ENCODE assay signal across 18 cellular contexts in genomic region chr1:33893147-33893830, GRCh38. TPM values are rescaled to one million over a fixed set of nuclear protein-coding genes. Genes with fewer than 3 reads are reported as not detected.
DNase-seq lines count a peak whose midpoint lies in the region; ATAC-seq and TF ChIP-seq lines count a peak whose summit lies in the region.
"Had no signal": no experiment of that assay in that cellular context is flagged by ENCODE, and none has a peak within 500 bp of the region (broad histone marks: within the 10 kb centered on the region; RNA-seq: fewer than 3 reads in every experiment).

No MANE protein-coding gene starts in this region.

- no peaks in the 10 kb centered on the region for H3K36me3 Mint-ChIP-seq in activated T-cell treated with anti-CD3 and anti-CD28 coated beads, Interleukin-2, amount 50 U/mL, for 24 hours (ENCODE audit: low read depth)

- H3K27me3 ChIP-seq in ectodermal cell (ENCODE audit: control insufficient read depth, insufficient read depth, low read length, poor library complexity, severe bottlenecking) (no peaks in the 10 kb centered on the region), gastrocnemius medialis (no peaks in the 10 kb centered on the region)
- H3K27me3 ChIP-seq: ovary had no signal

- no peak overlapping the region for H3K4me3 Mint-ChIP-seq in activated T-cell treated with anti-CD3 and anti-CD28 coated beads, Interleukin-2, amount 50 U/mL, for 24 hours
- H3K4me3 Mint-ChIP-seq: activated CD8-positive, alpha-beta T cell treated with anti-CD3 and anti-CD28 coated beads, Interleukin-2, amount 10 ng/mL, durations not matched to agents 7 days and 5 days; activated naive CD4-positive, alpha-beta T cell treated with anti-CD3 and anti-CD28 coated beads for 36 hours; dendritic cell treated with granulocyte-macrophage colony-stimulating factor and Interleukin-4, amounts not matched to agents 40 ng/mL and 50 ng/mL, for 4 days; H9 had no signal

- no peaks in the 10 kb centered on the region for H3K4me1 Mint-ChIP-seq in activated T-cell treated with anti-CD3 and anti-CD28 coated beads, Interleukin-2, amount 50 U/mL, for 24 hours (ENCODE audit: low read depth)

- no peak overlapping the region for H3K27ac Mint-ChIP-seq in activated T-cell treated with anti-CD3 and anti-CD28 coated beads, Interleukin-2, amount 50 U/mL, for 24 hours
- H3K27ac Mint-ChIP-seq: activated CD8-positive, alpha-beta T cell treated with anti-CD3 and anti-CD28 coated beads, Interleukin-2, amount 10 ng/mL, durations not matched to agents 7 days and 5 days; activated naive CD4-positive, alpha-beta T cell treated with anti-CD3 and anti-CD28 coated beads for 36 hours; dendritic cell treated with granulocyte-macrophage colony-stimulating factor and Interleukin-4, amounts not matched to agents 40 ng/mL and 50 ng/mL, for 4 days had no signal

- intact Hi-C loops in gastrocnemius medialis (cut with DNase I; ENCODE audit: low total_unique reads), result no loop called here

- H3K27me3 Mint-ChIP-seq in activated T-cell treated with anti-CD3 and anti-CD28 coated beads, Interleukin-2, amount 50 U/mL, for 24 hours, result peaks cover 16% of the 10 kb centered on the region

- no peak for TF ChIP-seq POLR2A in gastrocnemius medialis (IDR thresholded peaks at IDR 0.05)

- no peak overlapping the region for H3K4me3 ChIP-seq in ectodermal cell (ENCODE audit: insufficient read depth, low read depth, low read length)
- no peak overlapping the region for H3K4me3 ChIP-seq in gastrocnemius medialis
- H3K4me3 ChIP-seq: ovary had no signal

- DNase-seq in GM03348 (ENCODE audit: low spot score) (peak; percentile 85), inferior parietal cortex (ENCODE audit: extremely low spot score) (peak; percentile 59), gastrocnemius medialis (no peak), dermis blood vessel endothelial cell (no peak), NCI-H1694 (lab: John Stamatoyannopoulos, UW) (no peak)
- no peak for DNase-seq in activated T-cell treated with anti-CD3 and anti-CD28 coated beads, Interleukin-2, amount 50 U/mL, for 24 hours
- DNase-seq: activated CD8-positive, alpha-beta T cell treated with anti-CD3 and anti-CD28 coated beads, Interleukin-2, amount 10 ng/mL, durations not matched to agents 7 days and 5 days; activated naive CD4-positive, alpha-beta T cell treated with anti-CD3 and anti-CD28 coated beads for 36 hours; H9; NCI-H1092 treated with DMSO at 0.1 percent for 48 hours; NCI-H510A; ovary; stimulated activated CD4-positive, alpha-beta T cell treated with anti-CD3 and anti-CD28 coated beads, Interleukin-2, amount 100 ng/mL, for 24 hours had no signal

- TF ChIP-seq CTCF in gastrocnemius medialis (IDR thresholded peaks at IDR 0.05 in 4 of 5, conservative IDR thresholded peaks at IDR 0.05 in 1 of 5), result no peak

- 67 to 78% methylated on average over 3 of the region's 3 CpGs for WGBS in ectodermal cell, 2 experiments

- peaks cover 15% of the 10 kb centered on the region for H3K4me1 ChIP-seq in ectodermal cell (ENCODE audit: control insufficient read depth, insufficient read depth, low read length)
- no peaks in the 10 kb centered on the region for H3K4me1 ChIP-seq in gastrocnemius medialis

- H3K36me3 ChIP-seq in ectodermal cell (ENCODE audit: control insufficient read depth, insufficient read depth, low read length), result no peaks in the 10 kb centered on the region
- no peaks in the 10 kb centered on the region for H3K36me3 ChIP-seq in gastrocnemius medialis
- H3K36me3 ChIP-seq: ovary had no signal

- ATAC-seq in gastrocnemius medialis, result peak; percentile 65 to 75
- no peak for ATAC-seq in HG02763 (IDR thresholded peaks at IDR 0.05; ENCODE audit: unreplicated experiment)
- ATAC-seq: activated CD8-positive, alpha-beta T cell treated with anti-CD3 and anti-CD28 coated beads, Interleukin-2, amount 10 ng/mL, durations not matched to agents 7 days and 5 days; left lobe of liver had no signal

- H3K9me3 Mint-ChIP-seq in activated T-cell treated with anti-CD3 and anti-CD28 coated beads, Interleukin-2, amount 50 U/mL, for 24 hours, result no peaks in the 10 kb centered on the region
- H3K9me3 Mint-ChIP-seq: dendritic cell treated with granulocyte-macrophage colony-stimulating factor and Interleukin-4, amounts not matched to agents 40 ng/mL and 50 ng/mL, for 4 days had no signal

- peak overlapping the region; percentile 12 for H3K27ac ChIP-seq in ectodermal cell (ENCODE audit: insufficient read depth, low read depth, low read length, poor library complexity, severe bottlenecking)
- peak overlapping the region in 2 of 4 donors; percentile 8 to 18 for H3K27ac ChIP-seq in gastrocnemius medialis
- H3K27ac ChIP-seq: C4-2B, ovary had no signal

- H3K9me3 ChIP-seq in ectodermal cell (ENCODE audit: control insufficient read depth, low read length) (no peaks in the 10 kb centered on the region), gastrocnemius medialis (no peaks in the 10 kb centered on the region)
- H3K9me3 ChIP-seq: ovary had no signal

- in situ Hi-C loops in gastrocnemius medialis (cut with MboI; ENCODE audit: low sequenced_read_pairs in 4 of 4), result no loop called here

RNA-seq across cellular contexts. Expression of gene HMGB4, which starts 29.4 kb away (rescaled TPM):
- polyA plus RNA-seq in ectodermal cell (2013, experiment 1 of 4), result not detected
- not detected for polyA plus RNA-seq in ectodermal cell (2013, experiment 2 of 4)
- polyA plus RNA-seq in ectodermal cell (2013, experiment 3 of 4), result not detected
- not detected for polyA plus RNA-seq in ectodermal cell (2013, experiment 4 of 4)
- total RNA-seq in gastrocnemius medialis (not detected), dermis blood vessel endothelial cell (not detected in 2 replicates)
- total RNA-seq: activated CD8-positive, alpha-beta T cell treated with anti-CD3 and anti-CD28 coated beads, Interleukin-2, amount 10 ng/mL, durations not matched to agents 7 days and 5 days; activated naive CD4-positive, alpha-beta T cell treated with anti-CD3 and anti-CD28 coated beads for 36 hours; H9; left lobe of liver; ovary had no signal
- polyA plus RNA-seq: ovary had no signal

Comparison
In these comparisons a context has a peak if more than half of its experiments do, and no peak if none do; other contexts are left out.
1. DNase-seq: peak in GM03348 (single experiment) and inferior parietal cortex (single experiment); none in gastrocnemius medialis (0 of 2), dermis blood vessel endothelial cell (single experiment), activated T-cell treated with anti-CD3 and anti-CD28 coated beads, Interleukin-2, amount 50 U/mL, for 24 hours (single experiment) and NCI-H1694 (single experiment).